Comparison of ENCODE assay signal across 26 cellular contexts in genomic region chr2:21054011-21054410, GRCh38. TPM values are rescaled to one million over a fixed set of nuclear protein-coding genes. Genes with fewer than 3 reads are reported as not detected.
"Had no signal": no experiment of that assay in that cellular context is flagged by ENCODE, and none has a peak within 500 bp of the region (broad histone marks: within the 10 kb centered on the region; RNA-seq: fewer than 3 reads in every experiment).

No MANE protein-coding gene starts in this region.

- H3K4me1 ChIP-seq: colonic mucosa, esophagus squamous epithelium, gastrocnemius medialis, heart right ventricle, left lung, lower lobe of right lung had no signal

- H3K9me3 Mint-ChIP-seq: dendritic cell treated with granulocyte-macrophage colony-stimulating factor and Interleukin-4, amounts not matched to agents 40 ng/mL and 50 ng/mL, for 4 days; effector memory CD8-positive, alpha-beta T cell had no signal

- H3K36me3 ChIP-seq: colonic mucosa, esophagus squamous epithelium, gastrocnemius medialis, heart right ventricle, left lung, lower lobe of right lung had no signal

- DNase-seq: colonic mucosa; cortex of kidney; effector CD8-positive, alpha-beta T cell; effector memory CD8-positive, alpha-beta T cell; esophagus squamous epithelium; foreskin fibroblast; foreskin melanocyte; gastrocnemius medialis; glutamatergic neuron; head of caudate nucleus; heart right ventricle; hippocampal formation; left cardiac atrium; left lung; left ventricle myocardium superior; lower lobe of right lung; mesenchymal stem cell; mucosa of descending colon; naive thymus-derived CD4-positive, alpha-beta T cell had no signal

- ATAC-seq: effector memory CD8-positive, alpha-beta T cell; gastrocnemius medialis; heart right ventricle; left cardiac atrium; left lung; left ventricle myocardium superior; lower lobe of right lung; mucosa of descending colon; naive thymus-derived CD4-positive, alpha-beta T cell had no signal

- FAIRE-seq: endothelial cell of umbilical vein, islet of Langerhans, keratinocyte had no signal

- H3K27ac ChIP-seq: colonic mucosa, esophagus squamous epithelium, gastrocnemius medialis, heart right ventricle, left lung, lower lobe of right lung had no signal

- H3K27ac Mint-ChIP-seq: dendritic cell treated with granulocyte-macrophage colony-stimulating factor and Interleukin-4, amounts not matched to agents 40 ng/mL and 50 ng/mL, for 4 days; effector memory CD8-positive, alpha-beta T cell; mesothelial cell of epicardium had no signal

- H3K27me3 Mint-ChIP-seq: dendritic cell treated with granulocyte-macrophage colony-stimulating factor and Interleukin-4, amounts not matched to agents 40 ng/mL and 50 ng/mL, for 4 days had no signal

- H3K36me3 Mint-ChIP-seq: mesothelial cell of epicardium; naive thymus-derived CD4-positive, alpha-beta T cell had no signal

- H3K27me3 ChIP-seq: colonic mucosa, esophagus squamous epithelium, gastrocnemius medialis, heart right ventricle, left lung had no signal

- H3K9me3 ChIP-seq: colonic mucosa, esophagus squamous epithelium, gastrocnemius medialis, heart right ventricle, left lung, lower lobe of right lung, mucosa of descending colon had no signal

- H3K4me3 Mint-ChIP-seq: dendritic cell treated with granulocyte-macrophage colony-stimulating factor and Interleukin-4, amounts not matched to agents 40 ng/mL and 50 ng/mL, for 4 days; effector memory CD8-positive, alpha-beta T cell; mesothelial cell of epicardium; naive thymus-derived CD4-positive, alpha-beta T cell had no signal

- H3K4me1 Mint-ChIP-seq: naive thymus-derived CD4-positive, alpha-beta T cell had no signal

- H3K4me3 ChIP-seq: colonic mucosa, esophagus squamous epithelium, gastrocnemius medialis, heart right ventricle, left lung, lower lobe of right lung, mucosa of descending colon had no signal

RNA-seq across cellular contexts. Expression of gene APOB, which starts 10.1 kb away (rescaled TPM):
- total RNA-seq: epithelial cell of proximal tubule; kidney epithelial cell; naive thymus-derived CD4-positive, alpha-beta T cell had no signal
- polyA plus RNA-seq: naive thymus-derived CD4-positive, alpha-beta T cell had no signal
